8 cellular contexts compared by ENCODE assay signal in genomic region chr6:43454290-43455033, GRCh38. TPM values are rescaled to one million over a fixed set of nuclear protein-coding genes. Genes with fewer than 3 reads are reported as not detected.
DNase-seq lines count a peak whose midpoint lies in the region; ATAC-seq, FAIRE-seq and TF ChIP-seq lines count a peak whose summit lies in the region.

No MANE protein-coding gene starts in this region.

- H3K4me2 ChIP-seq in KMS-11: peak overlapping the region; percentile 60

- H3K4me3 Mint-ChIP-seq in activated naive CD4-positive, alpha-beta T cell treated with anti-CD3 and anti-CD28 coated beads, Interleukin-2, amount 50 U/mL, for 24 hours: peak overlapping the region; percentile 85

- H3K27me3 Mint-ChIP-seq in activated naive CD4-positive, alpha-beta T cell treated with anti-CD3 and anti-CD28 coated beads, Interleukin-2, amount 50 U/mL, for 24 hours: no peaks in the 10 kb centered on the region

- H3K36me3 ChIP-seq in KMS-11 (ENCODE audit: insufficient read depth) (no peaks in the 10 kb centered on the region), subcutaneous abdominal adipose tissue (ENCODE audit: control insufficient read depth in 5 of 5, insufficient read depth in 5 of 5, low read length in 5 of 5) (peaks cover 0 to 35% (median 31%) of the 10 kb centered on the region in 5 donors)

- H3K27ac ChIP-seq in KMS-11: no peak overlapping the region
- H3K27ac ChIP-seq in subcutaneous abdominal adipose tissue (ENCODE audit: low read depth, low read length): no peak overlapping the region

- ATAC-seq in SK-N-SH treated with all-trans-retinoic acid at 6 μM for 48 hours (peak; percentile 95), GM18505 (IDR thresholded peaks at IDR 0.05; ENCODE audit: unreplicated experiment) (no peak)

- peaks cover 10% of the 10 kb centered on the region for H3K4me1 ChIP-seq in KMS-11 (ENCODE audit: low read depth, poor library complexity, severe bottlenecking)
- H3K4me1 ChIP-seq in subcutaneous abdominal adipose tissue (ENCODE audit: control insufficient read depth in 5 of 5, insufficient read depth in 5 of 5, low read length in 5 of 5): peaks cover 0 to 19% (median 12%) of the 10 kb centered on the region in 5 donors

- H3K79me2 ChIP-seq in KMS-11 (ENCODE audit: insufficient read depth, low read depth): no peaks in the 10 kb centered on the region

- H4K20me1 ChIP-seq in KMS-11 (ENCODE audit: insufficient read depth): no peaks in the 10 kb centered on the region

- TF ChIP-seq POLR2A in GM12892 (IDR thresholded peaks at IDR 0.05; ENCODE audit: low read depth, low read length) (no peak), GM18505 (IDR thresholded peaks at IDR 0.05; ENCODE audit: borderline replicate concordance, extremely low read depth, insufficient read depth, insufficient read length) (no peak)

- no peak overlapping the region for H3K4me3 ChIP-seq in KMS-11 (IDR thresholded peaks at IDR 0.05; ENCODE audit: insufficient read depth, low read depth, low read length)
- peak overlapping the region in 4 of 5 donors; percentile 55 to 71 (median 58) for H3K4me3 ChIP-seq in subcutaneous abdominal adipose tissue (ENCODE audit: low read depth in 1 of 5, low read length in 5 of 5)

- peaks cover 15% of the 10 kb centered on the region for H3K4me1 Mint-ChIP-seq in activated naive CD4-positive, alpha-beta T cell treated with anti-CD3 and anti-CD28 coated beads, Interleukin-2, amount 50 U/mL, for 24 hours

- DNase-seq in GM12892 (ENCODE audit: insufficient read length) (peak; percentile 63), globus pallidus (ENCODE audit: low spot score) (peak; percentile 80), non-pigmented ciliary epithelial cell (ENCODE audit: low read depth) (peak; percentile 34)

- H3K9ac ChIP-seq in KMS-11 (no peak overlapping the region), subcutaneous abdominal adipose tissue (ENCODE audit: low read length in 5 of 5) (peak overlapping the region in 2 of 5 donors; percentile 41 to 59)

- peaks cover 4% of the 10 kb centered on the region for H3K36me3 Mint-ChIP-seq in activated naive CD4-positive, alpha-beta T cell treated with anti-CD3 and anti-CD28 coated beads, Interleukin-2, amount 50 U/mL, for 24 hours

- no peaks in the 10 kb centered on the region for H3K9me3 ChIP-seq in subcutaneous abdominal adipose tissue (ENCODE audit: control insufficient read depth in 5 of 5, low read length in 5 of 5)

- peak overlapping the region; percentile 18; the same call in 1 of the 2 replicates for H2AFZ ChIP-seq in KMS-11 (ENCODE audit: low read depth)

- peak overlapping the region; percentile 56 for H3K27ac Mint-ChIP-seq in activated naive CD4-positive, alpha-beta T cell treated with anti-CD3 and anti-CD28 coated beads, Interleukin-2, amount 50 U/mL, for 24 hours

- peaks cover 21% of the 10 kb centered on the region for H3K27me3 ChIP-seq in KMS-11 (ENCODE audit: insufficient read depth, low read depth)
- H3K27me3 ChIP-seq in subcutaneous abdominal adipose tissue (ENCODE audit: control insufficient read depth in 5 of 5, insufficient read depth in 4 of 5, low read length in 5 of 5): peaks cover 2 to 19% (median 12%) of the 10 kb centered on the region in 5 donors

- peak; percentile 87 for TF ChIP-seq CTCF in KMS-11 (conservative IDR thresholded peaks at IDR 0.05; ENCODE audit: low read depth, low read length)

- FAIRE-seq in GM12892 (lab: Jason Lieb, UNC): peak; percentile 97

- no peaks in the 10 kb centered on the region for H3K9me3 Mint-ChIP-seq in activated naive CD4-positive, alpha-beta T cell treated with anti-CD3 and anti-CD28 coated beads, Interleukin-2, amount 50 U/mL, for 24 hours

TF ChIP-seq in SK-N-SH treated with all-trans-retinoic acid at 6 μM for 48 hours, 23 proteins besides CTCF, POLR2A, EP300 and RAD21 (continues in another document):
- TF ChIP-seq ZNF565 (CRISPR knock-in tag; conservative IDR thresholded peaks at IDR 0.05; ENCODE audit: low read depth) (no peak), TCF4 (CRISPR knock-in tag; IDR thresholded peaks at IDR 0.05; ENCODE audit: borderline replicate concordance) (no peak), BACH2 (CRISPR knock-in tag; IDR thresholded peaks at IDR 0.05; ENCODE audit: borderline replicate concordance) (no peak), ZC3H10 (CRISPR knock-in tag; IDR thresholded peaks at IDR 0.05) (no peak), SNAI2 (CRISPR knock-in tag; IDR thresholded peaks at IDR 0.05) (no peak), GLIS3 (CRISPR knock-in tag; IDR thresholded peaks at IDR 0.05) (no peak), ZFP30 (CRISPR knock-in tag; IDR thresholded peaks at IDR 0.05) (no peak), ZNF70 (CRISPR knock-in tag; IDR thresholded peaks at IDR 0.05) (no peak), TOX (CRISPR knock-in tag; IDR thresholded peaks at IDR 0.05; ENCODE audit: borderline replicate concordance) (no peak), OSR1 (CRISPR knock-in tag; IDR thresholded peaks at IDR 0.05) (no peak), POU6F1 (CRISPR knock-in tag; IDR thresholded peaks at IDR 0.05; ENCODE audit: borderline replicate concordance, low read depth) (no peak), CSDC2 (CRISPR knock-in tag; IDR thresholded peaks at IDR 0.05) (no peak), CREB5 (CRISPR knock-in tag; IDR thresholded peaks at IDR 0.05; ENCODE audit: low read depth) (no peak), CSRNP3 (CRISPR knock-in tag; IDR thresholded peaks at IDR 0.05) (no peak), ARNTL (CRISPR knock-in tag; IDR thresholded peaks at IDR 0.05; ENCODE audit: borderline replicate concordance, low read depth) (no peak), ZFP3 (CRISPR knock-in tag; IDR thresholded peaks at IDR 0.05) (no peak), ISL1 (CRISPR knock-in tag; IDR thresholded peaks at IDR 0.05) (no peak), RARB (CRISPR knock-in tag; IDR thresholded peaks at IDR 0.05) (no peak)
- TF ChIP-seq, protein P1, sequence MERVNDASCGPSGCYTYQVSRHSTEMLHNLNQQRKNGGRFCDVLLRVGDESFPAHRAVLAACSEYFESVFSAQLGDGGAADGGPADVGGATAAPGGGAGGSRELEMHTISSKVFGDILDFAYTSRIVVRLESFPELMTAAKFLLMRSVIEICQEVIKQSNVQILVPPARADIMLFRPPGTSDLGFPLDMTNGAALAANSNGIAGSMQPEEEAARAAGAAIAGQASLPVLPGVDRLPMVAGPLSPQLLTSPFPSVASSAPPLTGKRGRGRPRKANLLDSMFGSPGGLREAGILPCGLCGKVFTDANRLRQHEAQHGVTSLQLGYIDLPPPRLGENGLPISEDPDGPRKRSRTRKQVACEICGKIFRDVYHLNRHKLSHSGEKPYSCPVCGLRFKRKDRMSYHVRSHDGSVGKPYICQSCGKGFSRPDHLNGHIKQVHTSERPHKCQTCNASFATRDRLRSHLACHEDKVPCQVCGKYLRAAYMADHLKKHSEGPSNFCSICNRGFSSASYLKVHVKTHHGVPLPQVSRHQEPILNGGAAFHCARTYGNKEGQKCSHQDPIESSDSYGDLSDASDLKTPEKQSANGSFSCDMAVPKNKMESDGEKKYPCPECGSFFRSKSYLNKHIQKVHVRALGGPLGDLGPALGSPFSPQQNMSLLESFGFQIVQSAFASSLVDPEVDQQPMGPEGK (CRISPR knock-in tag; IDR thresholded peaks at IDR 0.05; ENCODE audit: borderline replicate concordance): no peak

RNA-seq across cellular contexts. Expression of gene DLK2, which starts 0.9 kb away (rescaled TPM):
- polyA plus RNA-seq in GM12892 (2012; ENCODE audit: missing spikeins): 1.1 TPM

RNA-seq across cellular contexts. Expression of gene TJAP1, which starts 22.9 kb away (rescaled TPM):
- polyA plus RNA-seq in GM12892 (2012; ENCODE audit: missing spikeins): 9.2 TPM

RNA-seq across cellular contexts. Expression of gene ABCC10, which starts 27.1 kb away (rescaled TPM):
- polyA plus RNA-seq in GM12892 (2012; ENCODE audit: missing spikeins): 16.8 TPM

RNA-seq across cellular contexts. Expression of gene LRRC73, which starts 55.7 kb away (rescaled TPM):
- not detected for polyA plus RNA-seq in GM12892 (2012; ENCODE audit: missing spikeins)
